In the genomic region with DNA sequence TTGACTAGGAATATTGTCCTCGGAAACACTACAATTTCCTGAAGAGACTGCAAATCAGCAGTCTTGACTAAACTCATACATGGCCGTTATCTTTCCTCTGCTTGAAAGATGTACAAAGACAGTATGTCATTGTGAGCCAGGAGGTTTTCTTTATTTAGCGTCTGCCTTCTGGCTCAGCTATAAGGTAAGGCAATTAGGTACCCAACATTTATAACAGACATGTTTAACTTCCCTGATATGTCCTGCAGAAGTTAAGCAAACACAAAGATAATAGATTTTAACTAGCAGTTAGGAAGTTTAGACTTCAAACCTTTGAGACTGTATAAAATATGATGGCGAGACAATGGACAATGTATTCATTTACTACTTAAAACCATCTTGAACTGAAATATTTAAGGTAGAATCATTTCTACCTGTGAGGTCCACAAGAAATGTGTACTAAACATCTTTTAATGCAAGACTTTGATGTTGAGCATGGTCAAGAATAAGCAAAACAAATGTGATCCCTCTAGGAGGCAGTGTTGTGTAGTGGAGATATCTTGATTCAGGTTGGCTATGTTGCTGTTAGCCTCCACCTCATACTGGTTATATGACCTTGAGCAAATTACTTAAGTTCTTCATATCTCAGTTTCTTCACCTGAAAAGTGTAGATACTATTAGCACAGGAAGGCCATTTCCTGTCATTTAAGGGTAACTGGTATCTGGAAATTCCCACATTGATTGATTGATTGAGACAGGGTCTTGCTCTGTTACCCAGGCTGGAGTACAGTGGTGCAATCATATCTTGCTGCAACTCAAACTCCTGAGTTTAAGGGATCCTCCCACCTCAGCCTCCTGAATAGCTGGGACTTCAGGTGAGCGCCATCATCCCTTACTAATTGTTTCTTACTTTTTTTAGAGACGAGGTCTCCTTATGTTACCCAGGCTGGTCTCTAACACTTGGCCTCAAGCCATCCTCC, we compare ENCODE assay signal across 9 cellular contexts.
DNase-seq lines count a peak whose midpoint lies in the region; ATAC-seq and TF ChIP-seq lines count a peak whose summit lies in the region.
"Had no signal": no experiment of that assay in that cellular context is flagged by ENCODE, and none has a peak within 500 bp of the region (broad histone marks: within the 10 kb centered on the region; RNA-seq: fewer than 3 reads in every experiment).

No MANE protein-coding gene starts in this region.

- H3K9me3 ChIP-seq in heart right ventricle, result no peaks in the 10 kb centered on the region
- no peaks in the 10 kb centered on the region for H3K9me3 ChIP-seq in CD4-positive, alpha-beta memory T cell (ENCODE audit: control insufficient read depth in 1 of 2, low read length in 2 of 2)

- peak in 8 of 9 donors; percentile 33 to 67 (median 61) for TF ChIP-seq CTCF in heart right ventricle (IDR thresholded peaks at IDR 0.05)

- no peak overlapping the region for H3K4me3 ChIP-seq in heart right ventricle
- H3K4me3 ChIP-seq in CD4-positive, alpha-beta memory T cell (ENCODE audit: low read length in 2 of 2), result no peak overlapping the region

- H3K4me1 ChIP-seq in heart right ventricle, result peaks cover 0 to 25% (median 6%) of the 10 kb centered on the region in 9 donors
- H3K4me1 ChIP-seq in CD4-positive, alpha-beta memory T cell (ENCODE audit: insufficient read depth, low read length), result no peaks in the 10 kb centered on the region

- H3K4me1 Mint-ChIP-seq in activated T-helper 1 cell treated with anti-CD3 and anti-CD28 coated beads, Interleukin-12 subunit alpha, Interleukin-12 subunit beta, Interleukin-2, Interleukin-4 antibody, amounts not matched to agents 30 ng/mL and 10 ng/mL and 1 ng/mL, durations not matched to agents 14 hours and 24 hours and 36 hours (ENCODE audit: low read depth), result no peaks in the 10 kb centered on the region
- no peaks in the 10 kb centered on the region for H3K4me1 Mint-ChIP-seq in CD4-positive, alpha-beta memory T cell

- H3K27me3 Mint-ChIP-seq in activated T-helper 1 cell treated with anti-CD3 and anti-CD28 coated beads, Interleukin-12 subunit alpha, Interleukin-12 subunit beta, Interleukin-2, Interleukin-4 antibody, amounts not matched to agents 30 ng/mL and 10 ng/mL and 1 ng/mL, durations not matched to agents 14 hours and 24 hours and 36 hours (ENCODE audit: insufficient read depth), result peaks cover 2% of the 10 kb centered on the region
- no peaks in the 10 kb centered on the region for H3K27me3 Mint-ChIP-seq in CD4-positive, alpha-beta memory T cell
- H3K27me3 Mint-ChIP-seq: stimulated activated naive CD8-positive, alpha-beta T cell treated with anti-CD3 and anti-CD28 coated beads, Interleukin-15, Interleukin-2, amounts not matched to agents 100 ng/mL and 50 ng/mL, for 24 hours had no signal

- POLR2A ChIA-PET in CD4-positive, alpha-beta memory T cell (lab: Charles Lee; ENCODE audit: partially characterized antibody), result no interaction called here

- WGBS in heart right ventricle, 2 donors, result 61 to 62% methylated on average over 6 of the region's 6 CpGs

- ATAC-seq in heart right ventricle (peak in 4 of 8 donors; percentile 55 to 62 (median 59)), HG03280 (IDR thresholded peaks at IDR 0.05; ENCODE audit: unreplicated experiment) (peak; percentile 77)

- H3K36me3 Mint-ChIP-seq in activated T-helper 1 cell treated with anti-CD3 and anti-CD28 coated beads, Interleukin-12 subunit alpha, Interleukin-12 subunit beta, Interleukin-2, Interleukin-4 antibody, amounts not matched to agents 30 ng/mL and 10 ng/mL and 1 ng/mL, durations not matched to agents 14 hours and 24 hours and 36 hours (ENCODE audit: low read depth), result no peaks in the 10 kb centered on the region
- no peaks in the 10 kb centered on the region for H3K36me3 Mint-ChIP-seq in CD4-positive, alpha-beta memory T cell

- no peaks in the 10 kb centered on the region for H3K36me3 ChIP-seq in heart right ventricle
- H3K36me3 ChIP-seq in CD4-positive, alpha-beta memory T cell (ENCODE audit: insufficient read depth, low read length), result no peaks in the 10 kb centered on the region

- no peaks in the 10 kb centered on the region for H3K27me3 ChIP-seq in heart right ventricle
- H3K27me3 ChIP-seq in CD4-positive, alpha-beta memory T cell (ENCODE audit: insufficient read depth, low read length), result no peaks in the 10 kb centered on the region

- DNase-seq in heart right ventricle (peak in 1 of 2 donors; percentile 28), cardiac septum (ENCODE audit: low spot score) (no peak), NOMO-1 treated with DMSO at 0.1 percent for 48 hours (lab: John Stamatoyannopoulos, UW; ENCODE audit: unreplicated experiment) (peak; percentile 61), erythroblast (lab: John Stamatoyannopoulos, UW) (peak; percentile 59 to 77), pons (ENCODE audit: low spot score) (peak; percentile 50)
- DNase-seq in activated T-helper 1 cell treated with anti-CD3 and anti-CD28 coated beads, Interleukin-12 subunit alpha, Interleukin-12 subunit beta, Interleukin-2, Interleukin-4 antibody, amounts not matched to agents 30 ng/mL and 10 ng/mL and 1 ng/mL, durations not matched to agents 14 hours and 24 hours and 36 hours (ENCODE audit: low spot score), result no peak
- no peak for DNase-seq in CD4-positive, alpha-beta memory T cell

- intact Hi-C loops in heart right ventricle (cut with DNase I) (loop anchor here in 8 of 10 donors (2.0 to 10.0 kb wide), 11 partner anchors 38 to 392 kb away; no protein-coding TSS in a partner anchor), cardiac septum (cut with DNase I) (loop anchor here (5.0 kb wide), 1 partner anchor 352 kb away; a partner anchor contains a TSS)
- intact Hi-C loops in activated T-helper 1 cell treated with anti-CD3 and anti-CD28 coated beads, Interleukin-12 subunit alpha, Interleukin-12 subunit beta, Interleukin-2, Interleukin-4 antibody, amounts not matched to agents 30 ng/mL and 10 ng/mL and 1 ng/mL, durations not matched to agents 14 hours and 24 hours and 36 hours (cut with micrococcal nuclease), result loop anchor here (1.0 to 5.0 kb wide), 5 partner anchors 38 to 394 kb away; a partner anchor contains a TSS
- intact Hi-C loops in CD4-positive, alpha-beta memory T cell (cut with micrococcal nuclease), result no loop called here

- H3K27ac Mint-ChIP-seq in activated T-helper 1 cell treated with anti-CD3 and anti-CD28 coated beads, Interleukin-12 subunit alpha, Interleukin-12 subunit beta, Interleukin-2, Interleukin-4 antibody, amounts not matched to agents 30 ng/mL and 10 ng/mL and 1 ng/mL, durations not matched to agents 14 hours and 24 hours and 36 hours, result no peak overlapping the region
- no peak overlapping the region for H3K27ac Mint-ChIP-seq in CD4-positive, alpha-beta memory T cell
- H3K27ac Mint-ChIP-seq: stimulated activated naive CD8-positive, alpha-beta T cell treated with anti-CD3 and anti-CD28 coated beads, Interleukin-15, Interleukin-2, amounts not matched to agents 100 ng/mL and 50 ng/mL, for 24 hours had no signal

- no peaks in the 10 kb centered on the region for H3K9me3 Mint-ChIP-seq in activated T-helper 1 cell treated with anti-CD3 and anti-CD28 coated beads, Interleukin-12 subunit alpha, Interleukin-12 subunit beta, Interleukin-2, Interleukin-4 antibody, amounts not matched to agents 30 ng/mL and 10 ng/mL and 1 ng/mL, durations not matched to agents 14 hours and 24 hours and 36 hours
- no peaks in the 10 kb centered on the region for H3K9me3 Mint-ChIP-seq in CD4-positive, alpha-beta memory T cell
- H3K9me3 Mint-ChIP-seq: stimulated activated naive CD8-positive, alpha-beta T cell treated with anti-CD3 and anti-CD28 coated beads, Interleukin-15, Interleukin-2, amounts not matched to agents 100 ng/mL and 50 ng/mL, for 24 hours had no signal

- TF ChIP-seq POLR2A in erythroblast (IDR thresholded peaks at IDR 0.05; ENCODE audit: low read length), result no peak

- no peak overlapping the region for H3K4me3 Mint-ChIP-seq in activated T-helper 1 cell treated with anti-CD3 and anti-CD28 coated beads, Interleukin-12 subunit alpha, Interleukin-12 subunit beta, Interleukin-2, Interleukin-4 antibody, amounts not matched to agents 30 ng/mL and 10 ng/mL and 1 ng/mL, durations not matched to agents 14 hours and 24 hours and 36 hours
- no peak overlapping the region for H3K4me3 Mint-ChIP-seq in CD4-positive, alpha-beta memory T cell
- H3K4me3 Mint-ChIP-seq: stimulated activated naive CD8-positive, alpha-beta T cell treated with anti-CD3 and anti-CD28 coated beads, Interleukin-15, Interleukin-2, amounts not matched to agents 100 ng/mL and 50 ng/mL, for 24 hours had no signal

- CTCF ChIA-PET in CD4-positive, alpha-beta memory T cell (lab: Charles Lee; ENCODE audit: partially characterized antibody), result no interaction called here

- H3K27ac ChIP-seq in heart right ventricle, result peak overlapping the region in 2 of 10 donors; percentile 23 to 37
- H3K27ac ChIP-seq in CD4-positive, alpha-beta memory T cell (ENCODE audit: low read depth, low read length), result no peak overlapping the region

Comparison
In these comparisons a context has a peak if more than half of its experiments do, and no peak if none do; other contexts are left out.
1. DNase-seq: peak in NOMO-1 treated with DMSO at 0.1 percent for 48 hours (single experiment), erythroblast (2 of 2) and pons (single experiment); none in cardiac septum (single experiment), activated T-helper 1 cell treated with anti-CD3 and anti-CD28 coated beads, Interleukin-12 subunit alpha, Interleukin-12 subunit beta, Interleukin-2, Interleukin-4 antibody, amounts not matched to agents 30 ng/mL and 10 ng/mL and 1 ng/mL, durations not matched to agents 14 hours and 24 hours and 36 hours (single experiment) and CD4-positive, alpha-beta memory T cell (0 of 5).